Comparison of ENCODE assay signal across 16 cellular contexts in genomic region chr22:16617516-16617915, GRCh38. TPM values are rescaled to one million over a fixed set of nuclear protein-coding genes. Genes with fewer than 3 reads are reported as not detected.
"Had no signal": no experiment of that assay in that cellular context is flagged by ENCODE, and none has a peak within 500 bp of the region (broad histone marks: within the 10 kb centered on the region; RNA-seq: fewer than 3 reads in every experiment).

No MANE protein-coding gene starts in this region.

RNA-seq across cellular contexts. Expression of gene CCT8L2, which starts 24.9 kb away (rescaled TPM):
- total RNA-seq: natural killer cell treated with Interleukin-12 subunit alpha and Interleukin-12 subunit beta and Interleukin-15 and Interleukin-18, amount 100 ng/mL, for 72 hours; neural crest cell; omental fat pad; osteocyte; pancreas; posterior vena cava; pulmonary artery endothelial cell; right atrium auricular region; sciatic nerve; smooth muscle cell; spleen; suprapubic skin; transverse colon; upper lobe of right lung; urinary bladder; uterus had no signal
- polyA plus RNA-seq: pancreas, smooth muscle cell, spleen, urinary bladder had no signal
